ENCODE assay signal across 8 cellular contexts in genomic region chr1:239952348-239953307, GRCh38.
DNase-seq lines count a peak whose midpoint lies in the region; ATAC-seq and TF ChIP-seq lines count a peak whose summit lies in the region.

No MANE protein-coding gene starts in this region.

- H4K20me1 ChIP-seq in osteoblast (ENCODE audit: insufficient read depth, low read length) = no peaks in the 10 kb centered on the region

- TF ChIP-seq CTCF in brain microvascular endothelial cell (IDR thresholded peaks at IDR 0.05; ENCODE audit: low read depth, low read length, missing control alignments) = peak; percentile 80
- TF ChIP-seq CTCF in osteoblast (IDR thresholded peaks at IDR 0.05; ENCODE audit: extremely low read depth, low read depth, low read length) = peak; percentile 53

- in situ Hi-C loops in brain microvascular endothelial cell (cut with HindIII; ENCODE audit: low pct_ligation_motif_present, low sequenced_read_pairs) = no loop called here

- peak; percentile 21 for DNase-seq in stimulated activated CD4-positive, alpha-beta T cell treated with anti-CD3 and anti-CD28 coated beads, Interleukin-4, amount 100 ng/mL, for 1 hour
- DNase-seq in stimulated activated CD4-positive, alpha-beta T cell treated with anti-CD3 and anti-CD28 coated beads, Interleukin-1b, Interleukin-23, amount 100 ng/mL, for 48 hours = no peak
- DNase-seq in brain microvascular endothelial cell (peak; percentile 10), osteoblast (ENCODE audit: insufficient read length, low spot score, missing footprints) (no peak), NCI-H1694 (lab: John Stamatoyannopoulos, UW) (no peak), inferior parietal cortex (ENCODE audit: extremely low spot score) (no peak), Ammon's horn (ENCODE audit: low spot score) (no peak)

- ATAC-seq in HG03521 (IDR thresholded peaks at IDR 0.05; ENCODE audit: unreplicated experiment) = peak; percentile 54

- H3K9me3 ChIP-seq in osteoblast (ENCODE audit: low read depth, low read length) = no peaks in the 10 kb centered on the region

- H2AFZ ChIP-seq in osteoblast (ENCODE audit: low read length) = no peak overlapping the region

- H3K4me1 ChIP-seq in osteoblast (ENCODE audit: insufficient read depth, low read length) = no peaks in the 10 kb centered on the region

- H3K4me2 ChIP-seq in osteoblast (ENCODE audit: insufficient read depth, low read length) = no peak overlapping the region

- H3K27ac ChIP-seq in brain microvascular endothelial cell (no peak overlapping the region), osteoblast (ENCODE audit: low read depth, low read length) (no peak overlapping the region)

- H3K4me3 ChIP-seq in brain microvascular endothelial cell (ENCODE audit: low read depth, low read length) (no peak overlapping the region), osteoblast (ENCODE audit: insufficient read depth, low read length) (no peak overlapping the region)

- H3K27me3 ChIP-seq in brain microvascular endothelial cell (replicated peaks) (no peaks in the 10 kb centered on the region), osteoblast (ENCODE audit: insufficient read depth, low read length) (peaks cover under 1% of the 10 kb centered on the region)

- no peaks in the 10 kb centered on the region for H3K36me3 ChIP-seq in brain microvascular endothelial cell (replicated peaks)
- H3K36me3 ChIP-seq in osteoblast (ENCODE audit: insufficient read depth, low read length) = no peaks in the 10 kb centered on the region

- no peaks in the 10 kb centered on the region for H3K79me2 ChIP-seq in osteoblast (ENCODE audit: insufficient read depth, low read length)

Comparison
In these comparisons a context has a peak if more than half of its experiments do, and no peak if none do; other contexts are left out.
1. DNase-seq: peak in stimulated activated CD4-positive, alpha-beta T cell treated with anti-CD3 and anti-CD28 coated beads, Interleukin-4, amount 100 ng/mL, for 1 hour (single experiment) and brain microvascular endothelial cell (single experiment); none in stimulated activated CD4-positive, alpha-beta T cell treated with anti-CD3 and anti-CD28 coated beads, Interleukin-1b, Interleukin-23, amount 100 ng/mL, for 48 hours (single experiment), osteoblast (single experiment), NCI-H1694 (single experiment), inferior parietal cortex (single experiment) and Ammon's horn (single experiment).